In genomic region chr2:207333599-207334308, GRCh38 we compare ENCODE assay signal across 9 cellular contexts.
A peak's percentile ranks its signal among the peaks of the same experiment; 100 is the strongest.
DNase-seq lines count a peak whose midpoint lies in the region; ATAC-seq, FAIRE-seq and TF ChIP-seq lines count a peak whose summit lies in the region.
"Had no signal": no experiment of that assay in that cellular context is flagged by ENCODE, and none has a peak within 500 bp of the region (broad histone marks: within the 10 kb centered on the region; RNA-seq: fewer than 3 reads in every experiment).

No MANE protein-coding gene starts in this region.

- TF ChIP-seq CTCF in endothelial cell (IDR thresholded peaks at IDR 0.05; ENCODE audit: unreplicated experiment): no peak

- DNase-seq in GM04503 (ENCODE audit: low read depth) (peak; percentile 13), RCC 7860 (ENCODE audit: low spot score) (peak; percentile 86), endothelial cell (ENCODE audit: low spot score) (no peak), neuronal stem cell (ENCODE audit: low spot score) (no peak), substantia nigra (lab: John Stamatoyannopoulos, UW) (no peak), HuH-7 (ENCODE audit: low spot score) (no peak), AML-193 (lab: John Stamatoyannopoulos, UW) (no peak)
- DNase-seq: SHP77 treated with DMSO at 0.1 percent for 48 hours had no signal

- H3K36me3 ChIP-seq in neuronal stem cell (replicated peaks in 1 of 2; ENCODE audit: control insufficient read depth in 2 of 2, insufficient read depth in 2 of 2, low read length in 2 of 2): no peaks in the 10 kb centered on the region

- no peaks in the 10 kb centered on the region for H3K9me3 Mint-ChIP-seq in endothelial cell (ENCODE audit: unreplicated experiment)

- H3K27me3 ChIP-seq in neuronal stem cell (ENCODE audit: control insufficient read depth in 3 of 3, insufficient read depth in 3 of 3, low read depth in 1 of 3, low read length in 3 of 3): no peaks in the 10 kb centered on the region

- H3K23ac ChIP-seq in neuronal stem cell (ENCODE audit: low read depth, low read length, poor library complexity): no peak overlapping the region

- peaks cover 10 to 48% of the 10 kb centered on the region in 2 donors for H3K4me1 ChIP-seq in neuronal stem cell (ENCODE audit: control insufficient read depth in 2 of 2, insufficient read depth in 1 of 2, low read depth in 1 of 2, low read length in 2 of 2)

- ATAC-seq in GM21723 (IDR thresholded peaks at IDR 0.05; ENCODE audit: unreplicated experiment): no peak

- no CpG with 5 or more reads among the region's 6 CpGs for WGBS in neuronal stem cell (ENCODE audit: extremely low coverage in 2 of 2, insufficient read length in 2 of 2, insufficient replicate concordance in 1 of 2), 2 donors

- peaks cover 49% of the 10 kb centered on the region for H3K4me1 Mint-ChIP-seq in endothelial cell (ENCODE audit: unreplicated experiment)

- peak; percentile 79 for FAIRE-seq in RCC 7860 (lab: Jason Lieb, UNC)

- H3K27ac ChIP-seq in neuronal stem cell (replicated peaks; ENCODE audit: low read length) (no peak overlapping the region), substantia nigra (ENCODE audit: low read depth, low read length, poor library complexity, severe bottlenecking) (no peak overlapping the region)

- H3K79me1 ChIP-seq in neuronal stem cell (ENCODE audit: low read depth, low read length): no peaks in the 10 kb centered on the region

- peaks cover 6% of the 10 kb centered on the region for H3K27me3 Mint-ChIP-seq in endothelial cell (ENCODE audit: unreplicated experiment)

- H3K4ac ChIP-seq in neuronal stem cell (ENCODE audit: low read length): no peak overlapping the region

- no peak overlapping the region for H4K8ac ChIP-seq in neuronal stem cell (ENCODE audit: low read depth, low read length)

- no peak overlapping the region for H4K91ac ChIP-seq in neuronal stem cell (ENCODE audit: low read depth, low read length, poor library complexity)

- H3K9ac ChIP-seq in neuronal stem cell (ENCODE audit: low read depth, low read length, poor library complexity): no peak overlapping the region

- H2AFZ ChIP-seq in neuronal stem cell (ENCODE audit: low read length): peak overlapping the region; percentile 73

- no peaks in the 10 kb centered on the region for H3K36me3 Mint-ChIP-seq in endothelial cell (ENCODE audit: low read depth, unreplicated experiment)

- H3K18ac ChIP-seq in neuronal stem cell (ENCODE audit: low read length): no peak overlapping the region

- no peak overlapping the region for H3K4me2 ChIP-seq in neuronal stem cell (ENCODE audit: insufficient read depth, low read length, poor library complexity, severe bottlenecking)

- H3K4me3 Mint-ChIP-seq in endothelial cell (ENCODE audit: unreplicated experiment): peak overlapping the region; percentile 29

- no peak overlapping the region for H2BK120ac ChIP-seq in neuronal stem cell (ENCODE audit: low read depth, low read length)

- peak overlapping the region; percentile 96 for H3K27ac Mint-ChIP-seq in endothelial cell (ENCODE audit: unreplicated experiment)

- H3K14ac ChIP-seq in neuronal stem cell (ENCODE audit: low read length): no peak overlapping the region

- no peak overlapping the region for H2BK5ac ChIP-seq in neuronal stem cell (ENCODE audit: low read length)

- no peak overlapping the region for H2BK15ac ChIP-seq in neuronal stem cell (ENCODE audit: low read length)

- no peak overlapping the region for H3K4me3 ChIP-seq in neuronal stem cell (ENCODE audit: low read length in 2 of 2)

- H3K9me3 ChIP-seq in neuronal stem cell (replicated peaks in 1 of 2; ENCODE audit: control insufficient read depth in 2 of 2, insufficient read depth in 1 of 2, low read depth in 1 of 2, low read length in 2 of 2): no peaks in the 10 kb centered on the region

- no peak overlapping the region for H2BK12ac ChIP-seq in neuronal stem cell (ENCODE audit: low read length)

- no peak overlapping the region for H2AK5ac ChIP-seq in neuronal stem cell (ENCODE audit: low read depth, low read length)

Comparison
In these comparisons a context has a peak if more than half of its experiments do, and no peak if none do; other contexts are left out.
1. DNase-seq: peak in GM04503 (single experiment) and RCC 7860 (single experiment); none in endothelial cell (single experiment), neuronal stem cell (single experiment), substantia nigra (0 of 49), HuH-7 (single experiment) and AML-193 (0 of 2).